8 cellular contexts compared by ENCODE assay signal in the genomic region with DNA sequence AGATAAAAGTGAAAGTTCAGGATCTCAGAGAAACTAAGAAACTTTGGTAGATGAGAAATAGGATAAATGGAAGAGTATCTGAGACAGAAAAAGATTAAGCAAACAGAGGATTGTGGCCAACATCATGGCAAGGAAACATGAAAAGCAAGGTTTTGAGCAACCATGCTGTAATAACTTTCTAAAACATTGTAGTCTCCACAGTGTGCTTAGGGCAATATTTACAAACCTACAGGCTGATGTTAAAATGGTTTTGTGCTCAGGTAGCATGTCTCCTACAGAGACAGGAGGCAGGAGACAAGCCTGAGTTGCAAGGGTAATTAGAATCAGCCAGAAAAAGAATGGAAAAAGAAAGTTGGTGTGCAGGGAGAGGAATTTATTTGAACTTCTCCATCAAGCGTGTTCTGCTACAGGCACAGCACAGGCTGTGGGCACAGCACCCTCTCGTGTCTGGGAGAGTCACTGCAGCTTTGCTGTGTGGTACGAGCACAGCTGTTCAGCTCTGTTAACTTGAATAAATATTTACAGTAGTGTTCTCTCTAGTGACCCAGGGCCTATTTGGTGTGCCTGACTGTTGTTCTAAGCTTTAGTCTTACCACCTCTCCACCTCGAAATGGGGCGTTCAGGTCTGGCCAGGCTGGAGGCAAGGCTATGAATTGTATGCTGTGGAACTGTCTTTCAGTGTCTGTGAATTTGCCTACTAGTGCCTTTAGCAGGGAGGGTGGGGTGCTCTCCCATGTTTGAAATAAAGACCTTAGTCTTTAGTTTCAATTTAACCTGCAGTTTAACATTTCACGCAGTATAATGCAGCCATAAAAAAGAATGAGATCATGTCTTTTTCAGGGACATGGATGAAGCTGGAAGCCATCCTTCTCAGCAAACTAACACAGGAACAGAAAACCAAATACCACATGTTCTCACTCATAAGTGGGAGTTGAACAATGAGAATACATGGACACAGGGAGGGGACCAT. TPM values are rescaled to one million over a fixed set of nuclear protein-coding genes. Genes with fewer than 3 reads are reported as not detected.
DNase-seq lines count a peak whose midpoint lies in the region; ATAC-seq, FAIRE-seq and TF ChIP-seq lines count a peak whose summit lies in the region.
"Not testable (repeated sequence)": the region's sequence is repeated elsewhere in the genome, so short reads cannot be mapped to it uniquely, and the experiment has no call there.

No MANE protein-coding gene starts in this region.

- FAIRE-seq in bronchial epithelial cell (lab: Jason Lieb, UNC), result not testable (repeated sequence)

- not testable (repeated sequence) for H3K36me3 ChIP-seq in bronchial epithelial cell (ENCODE audit: control insufficient read depth, insufficient read depth, low read length)

- ATAC-seq in GM19324 (IDR thresholded peaks at IDR 0.05; ENCODE audit: low FRiP score, unreplicated experiment), result peak; percentile 67
- peak; percentile 75 for ATAC-seq in HG03521 (IDR thresholded peaks at IDR 0.05; ENCODE audit: unreplicated experiment)

- peak; percentile 90 for TF ChIP-seq CTCF in AG09319 (IDR thresholded peaks at IDR 0.05; ENCODE audit: low read depth, low read length)
- TF ChIP-seq CTCF in bronchial epithelial cell (IDR thresholded peaks at IDR 0.05; ENCODE audit: insufficient read depth, low read length, severe bottlenecking), result peak; percentile 88

- H3K27me3 ChIP-seq in bronchial epithelial cell (ENCODE audit: control insufficient read depth, insufficient read depth, low read length), result not testable (repeated sequence)

- DNase-seq in AG09319 (ENCODE audit: extremely low read depth, low read depth) (peak; percentile 35), NCI-H526 (lab: John Stamatoyannopoulos, UW) (peak; percentile 65 to 85), bronchial epithelial cell (ENCODE audit: low read depth) (peak; percentile 52), islet precursor cell (peak; percentile 81)
- peak; percentile 52 to 63 for DNase-seq in activated CD4-positive, alpha-beta T cell treated with anti-CD3 and anti-CD28 coated beads for 24 hours (ENCODE audit: low read depth in 2 of 2)
- peak; percentile 34 to 66 (median 59) for DNase-seq in stimulated activated CD4-positive, alpha-beta T cell treated with anti-CD3 and anti-CD28 coated beads, Interleukin-12 subunit alpha, Interleukin-12 subunit beta, amount 100 ng/mL, for 48 hours (ENCODE audit: low read depth in 2 of 3, low spot score in 1 of 3)

- H3K4me3 ChIP-seq in bronchial epithelial cell (ENCODE audit: low read depth, low read length), result not testable (repeated sequence)

RNA-seq across cellular contexts. Expression of gene SORD, which starts 14.1 kb away (rescaled TPM):
- 11.3 and 23.2 TPM in 2 replicates for total RNA-seq in bronchial epithelial cell
